In the genomic region with DNA sequence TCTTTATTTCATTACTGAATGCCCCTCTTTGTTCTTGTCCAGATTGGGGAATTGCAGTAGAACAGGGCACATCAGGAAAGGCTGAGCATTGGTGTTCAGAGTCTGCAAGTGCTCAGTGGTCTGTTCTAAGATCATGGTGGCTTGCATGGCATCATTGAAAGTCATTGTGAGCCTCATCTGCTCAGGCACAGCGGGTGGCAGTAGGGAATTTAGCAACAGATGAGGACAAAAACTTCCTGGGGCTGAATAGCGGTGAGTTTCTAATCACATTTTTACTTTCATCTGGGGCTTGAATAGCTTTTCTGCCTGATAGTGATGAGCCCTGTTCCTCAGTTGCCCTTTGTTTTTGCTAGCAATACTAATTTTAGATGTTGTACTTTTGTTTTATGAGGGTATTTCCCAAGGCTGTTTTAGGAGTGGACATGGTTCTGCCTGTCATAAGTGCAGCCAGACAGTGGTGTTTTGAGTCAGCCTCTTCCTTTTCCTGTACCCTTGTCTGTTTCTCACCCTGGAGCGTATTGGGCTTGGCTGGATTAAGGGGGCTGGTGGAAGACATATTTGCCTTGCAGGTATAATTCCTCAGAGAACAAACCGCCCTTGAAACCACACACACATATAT, we compare ENCODE assay signal across 11 cellular contexts. TPM values are rescaled to one million over a fixed set of nuclear protein-coding genes. Genes with fewer than 3 reads are reported as not detected.
DNase-seq lines count a peak whose midpoint lies in the region; ATAC-seq lines count a peak whose summit lies in the region.
"Had no signal": no experiment of that assay in that cellular context is flagged by ENCODE, and none has a peak within 500 bp of the region (broad histone marks: within the 10 kb centered on the region; RNA-seq: fewer than 3 reads in every experiment).

No MANE protein-coding gene starts in this region.

- H3K4me3 ChIP-seq in mesodermal cell (ENCODE audit: extremely low read depth, insufficient read depth, low read length, poor library complexity, severe bottlenecking): no peak overlapping the region
- H3K4me3 ChIP-seq: ovary, upper lobe of right lung had no signal

- H3K27ac ChIP-seq in mesodermal cell (ENCODE audit: low read depth, low read length, severe bottlenecking): peak overlapping the region; percentile 73
- H3K27ac ChIP-seq: ovary, upper lobe of right lung had no signal

- no peaks in the 10 kb centered on the region for H3K9me3 ChIP-seq in mesodermal cell (ENCODE audit: control insufficient read depth, low read length)
- H3K9me3 ChIP-seq: ovary, upper lobe of right lung had no signal

- ATAC-seq in GM18519 (IDR thresholded peaks at IDR 0.05; ENCODE audit: low FRiP score, unreplicated experiment): peak; percentile 56
- peak; percentile 64 for ATAC-seq in GM21737 (IDR thresholded peaks at IDR 0.05; ENCODE audit: unreplicated experiment)
- ATAC-seq in HG03521 (IDR thresholded peaks at IDR 0.05; ENCODE audit: unreplicated experiment): peak; percentile 57
- ATAC-seq: upper lobe of right lung had no signal

- WGBS in mesodermal cell (ENCODE audit: insufficient coverage in 2 of 2), 2 experiments: 78 to 83% methylated on average over 1 to 2 of the region's 4 CpGs

- H3K4me1 ChIP-seq in mesodermal cell (ENCODE audit: control insufficient read depth, insufficient read depth, low read length, poor library complexity, severe bottlenecking): peaks cover 48% of the 10 kb centered on the region

- no peak for DNase-seq in stimulated activated naive CD4-positive, alpha-beta T cell (lab: John Stamatoyannopoulos, UW)
- no peak for DNase-seq in HuH-7.5 (ENCODE audit: low spot score)
- DNase-seq in NCI-H446 treated with DMSO at 0.1 percent for 48 hours (lab: John Stamatoyannopoulos, UW): no peak
- no peak for DNase-seq in DMS114 treated with DMSO at 0.1 percent for 48 hours (lab: John Stamatoyannopoulos, UW; ENCODE audit: unreplicated experiment)
- DNase-seq: NCI-H1694, ovary, upper lobe of right lung had no signal

- peaks cover 19% of the 10 kb centered on the region for H3K36me3 ChIP-seq in mesodermal cell (ENCODE audit: control insufficient read depth, insufficient read depth, low read length)
- H3K36me3 ChIP-seq: ovary, upper lobe of right lung had no signal

RNA-seq across cellular contexts. Expression of a gene that starts 21.8 kb away (rescaled TPM):
- polyA plus RNA-seq in mesodermal cell (2013, experiment 1 of 2): 20.6 TPM
- polyA plus RNA-seq in mesodermal cell (2013, experiment 2 of 2): 14.4 TPM
